23 cellular contexts compared by ENCODE assay signal in genomic region chr6:29744131-29744530, GRCh38. TPM values are rescaled to one million over a fixed set of nuclear protein-coding genes. Genes with fewer than 3 reads are reported as not detected.
DNase-seq lines count a peak whose midpoint lies in the region; ATAC-seq and TF ChIP-seq lines count a peak whose summit lies in the region.
"Had no signal": no experiment of that assay in that cellular context is flagged by ENCODE, and none has a peak within 500 bp of the region (broad histone marks: within the 10 kb centered on the region; RNA-seq: fewer than 3 reads in every experiment).

No MANE protein-coding gene starts in this region.

- no peak overlapping the region for H3K4me3 ChIP-seq in WERI-Rb-1 (ENCODE audit: low read depth, low read length)
- H3K4me3 ChIP-seq: A549; BLaER1 treated with 17β-estradiol and CSF1 and Interleukin-3, amounts not matched to agents 10 nM and 100 nM; GM12878 had no signal

- H3K9me3 Mint-ChIP-seq in activated CD8-positive, alpha-beta memory T cell treated with anti-CD3 and anti-CD28 coated beads, Interleukin-2, amount 10 ng/mL, durations not matched to agents 7 days and 5 days (ENCODE audit: low read depth): no peaks in the 10 kb centered on the region
- H3K9me3 Mint-ChIP-seq: CD4-positive, alpha-beta T cell; CD8-positive, alpha-beta T cell had no signal

- no peak overlapping the region for H3K4me3 Mint-ChIP-seq in activated CD8-positive, alpha-beta memory T cell treated with anti-CD3 and anti-CD28 coated beads, Interleukin-2, amount 10 ng/mL, durations not matched to agents 7 days and 5 days
- H3K4me3 Mint-ChIP-seq: B cell; CD4-positive, alpha-beta T cell; CD8-positive, alpha-beta T cell had no signal

- CTCF ChIA-PET in activated CD8-positive, alpha-beta memory T cell treated with anti-CD3 and anti-CD28 coated beads, Interleukin-2, amount 10 ng/mL, durations not matched to agents 7 days and 5 days (lab: Charles Lee): no interaction called here

- H3K9me3 ChIP-seq in WERI-Rb-1 (ENCODE audit: severe bottlenecking): peaks cover 2% of the 10 kb centered on the region
- H3K9me3 ChIP-seq: A549; BLaER1 treated with 17β-estradiol and CSF1 and Interleukin-3, amounts not matched to agents 10 nM and 100 nM had no signal

- H3K4me1 Mint-ChIP-seq in activated CD8-positive, alpha-beta memory T cell treated with anti-CD3 and anti-CD28 coated beads, Interleukin-2, amount 10 ng/mL, durations not matched to agents 7 days and 5 days: peaks cover 26% of the 10 kb centered on the region

- no peak overlapping the region for H3K27ac ChIP-seq in WERI-Rb-1
- H3K27ac ChIP-seq: 22Rv1; A549; BLaER1 treated with 17β-estradiol and CSF1 and Interleukin-3, amounts not matched to agents 10 nM and 100 nM; C4-2B had no signal

- H3K36me3 Mint-ChIP-seq in activated CD8-positive, alpha-beta memory T cell treated with anti-CD3 and anti-CD28 coated beads, Interleukin-2, amount 10 ng/mL, durations not matched to agents 7 days and 5 days: peaks cover 4% of the 10 kb centered on the region

- no peaks in the 10 kb centered on the region for H3K36me3 ChIP-seq in WERI-Rb-1

- no peaks in the 10 kb centered on the region for H3K27me3 Mint-ChIP-seq in activated CD8-positive, alpha-beta memory T cell treated with anti-CD3 and anti-CD28 coated beads, Interleukin-2, amount 10 ng/mL, durations not matched to agents 7 days and 5 days
- H3K27me3 Mint-ChIP-seq: B cell; CD4-positive, alpha-beta T cell had no signal

- no peak for ATAC-seq in activated CD8-positive, alpha-beta memory T cell treated with anti-CD3 and anti-CD28 coated beads, Interleukin-2, amount 10 ng/mL, durations not matched to agents 7 days and 5 days
- ATAC-seq in left lobe of liver: no peak
- ATAC-seq: A549; CD8-positive, alpha-beta T cell; GM12878 had no signal

- DNase-seq in activated CD8-positive, alpha-beta memory T cell treated with anti-CD3 and anti-CD28 coated beads, Interleukin-2, amount 50 U/mL, for 48 hours: peak; percentile 40
- DNase-seq in activated CD8-positive, alpha-beta memory T cell treated with anti-CD3 and anti-CD28 coated beads, Interleukin-2, amount 10 ng/mL, durations not matched to agents 7 days and 5 days: no peak
- DNase-seq in WERI-Rb-1 (peak; percentile 4), left lobe of liver (ENCODE audit: low spot score) (peak; percentile 33), COLO668 (lab: John Stamatoyannopoulos, UW; ENCODE audit: unreplicated experiment) (no peak)
- DNase-seq: AML-193; CD4-positive, alpha-beta T cell; CD8-positive, alpha-beta T cell; COR-L47; DMS 273 treated with DMSO at 0.1 percent for 48 hours; DMS153; DMS53; DMS79; DND-41; EL; GDM1 had no signal

- no peaks in the 10 kb centered on the region for H3K27me3 ChIP-seq in WERI-Rb-1 (ENCODE audit: insufficient read depth, low read depth, severe bottlenecking)

- TF ChIP-seq CTCF in WERI-Rb-1 (IDR thresholded peaks at IDR 0.05; ENCODE audit: low read depth, low read length): no peak

- no peak overlapping the region for H3K27ac Mint-ChIP-seq in activated CD8-positive, alpha-beta memory T cell treated with anti-CD3 and anti-CD28 coated beads, Interleukin-2, amount 10 ng/mL, durations not matched to agents 7 days and 5 days
- H3K27ac Mint-ChIP-seq: B cell; CD4-positive, alpha-beta T cell; CD8-positive, alpha-beta T cell had no signal

RNA-seq across cellular contexts. Expression of gene HLA-F, which starts 20.9 kb away (rescaled TPM):
- total RNA-seq in activated CD8-positive, alpha-beta memory T cell treated with anti-CD3 and anti-CD28 coated beads, Interleukin-2, amount 10 ng/mL, durations not matched to agents 7 days and 5 days: 100 to 1,000 TPM; 300 to 444 TPM
- total RNA-seq in left lobe of liver: 30.6 TPM
- total RNA-seq: G401 had no signal

Comparison
In these comparisons a context has a peak if more than half of its experiments do, and no peak if none do; other contexts are left out.
1. DNase-seq: peak in activated CD8-positive, alpha-beta memory T cell treated with anti-CD3 and anti-CD28 coated beads, Interleukin-2, amount 50 U/mL, for 48 hours (single experiment), WERI-Rb-1 (single experiment) and left lobe of liver (single experiment); none in activated CD8-positive, alpha-beta memory T cell treated with anti-CD3 and anti-CD28 coated beads, Interleukin-2, amount 10 ng/mL, durations not matched to agents 7 days and 5 days (single experiment) and COLO668 (single experiment).